In genomic region chr9:121968056-121968455, GRCh38 we compare ENCODE assay signal across 6 cellular contexts.
"Had no signal": no experiment of that assay in that cellular context is flagged by ENCODE, and none has a peak within 500 bp of the region (broad histone marks: within the 10 kb centered on the region; RNA-seq: fewer than 3 reads in every experiment).

No MANE protein-coding gene starts in this region.

- ATAC-seq: HepG2, K562 had no signal

- H3K4me3 ChIP-seq: K562 had no signal

- H3K27ac ChIP-seq: HL-60 had no signal

- DNase-seq: IMR-90, KBM-7 had no signal

- FAIRE-seq: HepG2, HTR-8/SVneo, K562 had no signal
